Comparison of ENCODE assay signal across 8 cellular contexts in the genomic region with DNA sequence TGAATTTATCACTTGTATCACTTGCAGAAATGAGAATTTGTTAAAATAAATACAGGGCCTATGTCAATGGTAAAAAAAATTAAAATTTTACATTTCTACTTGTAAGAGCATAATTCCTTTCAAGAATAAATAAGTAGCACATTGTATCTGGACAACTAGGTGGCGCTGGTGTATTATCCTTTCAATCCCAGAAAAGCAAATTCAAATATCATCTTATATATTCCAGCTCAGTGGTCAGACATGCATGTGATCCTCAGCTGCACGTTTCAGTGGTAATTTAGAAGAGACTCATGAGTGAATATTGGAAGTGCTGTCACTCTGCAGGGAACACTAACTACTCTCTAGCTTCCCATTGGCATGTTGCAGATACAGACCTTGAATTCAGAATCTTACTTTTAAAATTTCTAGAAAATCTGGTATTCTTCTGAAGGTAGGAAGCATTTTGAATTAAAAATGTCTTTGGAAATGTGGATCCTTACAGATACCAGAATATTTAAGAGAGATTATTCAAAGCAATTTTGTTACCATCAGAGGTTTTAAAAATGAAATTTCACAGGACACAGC.
DNase-seq lines count a peak whose midpoint lies in the region; ATAC-seq and TF ChIP-seq lines count a peak whose summit lies in the region.

No MANE protein-coding gene starts in this region.

- H3K4me1 Mint-ChIP-seq in HFFc6 (ENCODE audit: low read depth) = peaks cover 13% of the 10 kb centered on the region

- TF ChIP-seq CTCF in HFFc6 (IDR thresholded peaks at IDR 0.05) = peak; percentile 89
- peak; percentile 59 for TF ChIP-seq CTCF in brain microvascular endothelial cell (IDR thresholded peaks at IDR 0.05; ENCODE audit: low read depth, low read length, missing control alignments)
- TF ChIP-seq CTCF in lung (IDR thresholded peaks at IDR 0.05; ENCODE audit: control extremely low read depth, extremely low read depth) = peak; percentile 21

- DNase-seq in Ammon's horn (ENCODE audit: low spot score) (peak; percentile 80), HFFc6 (peak; percentile 61), NCI-H526 (lab: John Stamatoyannopoulos, UW) (peak; percentile 64 to 82), brain microvascular endothelial cell (peak; percentile 76), lung (ENCODE audit: low spot score) (no peak), KG1 (lab: John Stamatoyannopoulos, UW) (no peak)

- H3K36me3 ChIP-seq in brain microvascular endothelial cell (replicated peaks) = no peaks in the 10 kb centered on the region
- no peaks in the 10 kb centered on the region for H3K36me3 ChIP-seq in lung (ENCODE audit: control insufficient read depth in 2 of 2, insufficient read depth in 2 of 2, low read length in 2 of 2)

- WGBS in lung, 2 donors = 8 to 18% methylated on average over 2 of the region's 2 CpGs

- in situ Hi-C loops in brain microvascular endothelial cell (cut with HindIII; ENCODE audit: low pct_ligation_motif_present, low sequenced_read_pairs) = no loop called here

- H3K27me3 ChIP-seq in brain microvascular endothelial cell (replicated peaks) = no peaks in the 10 kb centered on the region
- H3K27me3 ChIP-seq in lung (ENCODE audit: control insufficient read depth, insufficient read depth) = no peaks in the 10 kb centered on the region

- no peak overlapping the region; the same call in 1 of the 2 replicates for H3K4me3 Mint-ChIP-seq in HFFc6

- H3K4me1 ChIP-seq in lung (ENCODE audit: control insufficient read depth in 2 of 2, insufficient read depth in 2 of 2, low read length in 2 of 2) = peaks cover 0 to 1% of the 10 kb centered on the region in 2 donors

- no peak overlapping the region for H3K27ac Mint-ChIP-seq in HFFc6

- peaks cover 0 to 3% of the 10 kb centered on the region in 2 donors for H3K9me3 ChIP-seq in lung (ENCODE audit: control insufficient read depth in 2 of 2, insufficient read depth in 1 of 2, low read length in 1 of 2)

- H3K4me3 ChIP-seq in brain microvascular endothelial cell (ENCODE audit: low read depth, low read length) (no peak overlapping the region), lung (no peak overlapping the region)

- ATAC-seq in lung (ENCODE audit: insufficient read depth, low FRiP score) (peak; percentile 50), GM21737 (IDR thresholded peaks at IDR 0.05; ENCODE audit: unreplicated experiment) (no peak), GM21381 (IDR thresholded peaks at IDR 0.05; ENCODE audit: unreplicated experiment) (no peak)

- no peaks in the 10 kb centered on the region for H3K36me3 Mint-ChIP-seq in HFFc6 (ENCODE audit: low read depth)

- H3K27me3 Mint-ChIP-seq in HFFc6 (ENCODE audit: insufficient read depth) = peaks cover 5% of the 10 kb centered on the region; the same call in 1 of the 2 replicates

- H3K9me3 Mint-ChIP-seq in HFFc6 = no peaks in the 10 kb centered on the region

- no peak overlapping the region for H3K27ac ChIP-seq in brain microvascular endothelial cell
- no peak overlapping the region for H3K27ac ChIP-seq in lung (ENCODE audit: low read depth in 1 of 2, low read length in 1 of 2)

Comparison
In these comparisons a context has a peak if more than half of its experiments do, and no peak if none do; other contexts are left out.
1. DNase-seq: peak in Ammon's horn (single experiment), HFFc6 (single experiment), NCI-H526 (2 of 2) and brain microvascular endothelial cell (single experiment); none in lung (single experiment) and KG1 (single experiment).
2. CTCF ChIP-seq: peak in every context shown above with its lines; median percentile 89 in HFFc6; 59 in brain microvascular endothelial cell; 21 in lung.